In the genomic region with DNA sequence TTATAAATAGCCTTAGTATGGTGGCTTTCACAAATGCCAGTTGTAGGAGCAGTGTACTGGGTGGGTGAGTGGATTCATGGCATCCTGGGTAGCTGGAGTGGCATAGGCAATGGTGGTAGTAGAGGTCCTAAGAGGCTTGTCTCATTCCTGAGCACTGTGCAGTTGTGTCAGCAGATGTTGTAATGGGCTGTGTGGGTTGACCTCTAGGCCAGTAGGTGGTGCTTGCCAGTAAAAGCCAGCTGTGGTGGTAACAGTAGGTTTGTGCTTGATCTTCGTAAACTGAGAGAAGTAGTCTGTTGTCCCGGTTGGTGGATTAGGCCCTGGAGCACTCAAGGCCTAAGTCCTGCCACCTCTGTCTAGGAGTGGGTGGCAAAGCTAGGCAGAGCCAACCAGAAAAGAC, we compare ENCODE assay signal across 27 cellular contexts.
DNase-seq lines count a peak whose midpoint lies in the region; ATAC-seq and TF ChIP-seq lines count a peak whose summit lies in the region.
"Had no signal": no experiment of that assay in that cellular context is flagged by ENCODE, and none has a peak within 500 bp of the region (broad histone marks: within the 10 kb centered on the region; RNA-seq: fewer than 3 reads in every experiment).

No MANE protein-coding gene starts in this region.

- peaks cover 19% of the 10 kb centered on the region for H3K9me3 Mint-ChIP-seq in neural progenitor cell

- in situ Hi-C loops in SK-MEL-5 (cut with HindIII; ENCODE audit: low pct_unique_long_range_greater_than_20kb, low sequenced_read_pairs), result no loop called here

- H3K79me2 ChIP-seq in neural progenitor cell (ENCODE audit: low read depth), result no peaks in the 10 kb centered on the region

- peak; percentile 19 for DNase-seq in SK-MEL-5 (ENCODE audit: low read depth, low spot score)
- DNase-seq in fibroblast of villous mesenchyme (ENCODE audit: low read depth), result peak; percentile 85
- DNase-seq in neural progenitor cell (ENCODE audit: low spot score), result no peak
- DNase-seq in stimulated activated naive CD4-positive, alpha-beta T cell treated with Interleukin-2 at 50 U/mL for 16 hours (lab: John Stamatoyannopoulos, UW), result no peak
- DNase-seq in tibial artery, result no peak
- DNase-seq in DMS114 treated with DMSO at 0.1 percent for 48 hours (lab: John Stamatoyannopoulos, UW; ENCODE audit: unreplicated experiment), result no peak
- DNase-seq: activated B cell treated with CpG ODN at 0.5 μM for 24 hours; activated naive CD4-positive, alpha-beta T cell treated with anti-CD3 and anti-CD28 coated beads for 36 hours; anterior cingulate cortex; caudate nucleus; dorsolateral prefrontal cortex; GF-D8; H7; heart right ventricle; midbrain; NCI-H2081 treated with DMSO at 0.1 percent for 48 hours; NCI-H446; OCI-M1; ovary; right cardiac atrium; Right ventricle myocardium superior had no signal

- H2AFZ ChIP-seq in neural progenitor cell (replicated peaks), result no peak overlapping the region

- H3K9me3 ChIP-seq in neural progenitor cell (ENCODE audit: low read depth) (no peaks in the 10 kb centered on the region), tibial artery (peaks cover 0 to 7% (median 0%) of the 10 kb centered on the region in 3 donors)
- H3K9me3 ChIP-seq: ovary had no signal

- H3K27ac Mint-ChIP-seq in neural progenitor cell, result no peak overlapping the region
- H3K27ac Mint-ChIP-seq: activated B cell treated with CpG ODN at 0.5 μM for 24 hours; activated naive CD4-positive, alpha-beta T cell treated with anti-CD3 and anti-CD28 coated beads for 36 hours; IgD-negative memory B cell; natural killer cell treated with Interleukin-12 subunit alpha and Interleukin-12 subunit beta and Interleukin-15 and Interleukin-18, amount 100 ng/mL, for 72 hours; stimulated activated naive CD8-positive, alpha-beta T cell treated with anti-CD3 and anti-CD28 coated beads, Interleukin-15, Interleukin-2, amounts not matched to agents 100 ng/mL and 50 ng/mL, for 24 hours had no signal

- no peak overlapping the region for H3K9ac ChIP-seq in neural progenitor cell

- H3K4me1 ChIP-seq in neural progenitor cell, result no peaks in the 10 kb centered on the region
- H3K4me1 ChIP-seq in tibial artery, result no peaks in the 10 kb centered on the region
- H3K4me1 ChIP-seq: heart right ventricle had no signal

- intact Hi-C loops in tibial artery (cut with DNase I; ENCODE audit: low total_unique reads), result no loop called here

- H3K27me3 ChIP-seq in neural progenitor cell (no peaks in the 10 kb centered on the region), tibial artery (no peaks in the 10 kb centered on the region)
- H3K27me3 ChIP-seq: dorsolateral prefrontal cortex, heart right ventricle, ovary, tibial nerve had no signal

- H3K4me2 ChIP-seq in neural progenitor cell, result no peak overlapping the region

- H3K27ac ChIP-seq in neural progenitor cell, result no peak overlapping the region
- H3K27ac ChIP-seq in tibial artery, result no peak overlapping the region
- H3K27ac ChIP-seq: dorsolateral prefrontal cortex, heart right ventricle, ovary, tibial nerve had no signal

- H3K36me3 ChIP-seq in neural progenitor cell (no peaks in the 10 kb centered on the region), tibial artery (no peaks in the 10 kb centered on the region)
- H3K36me3 ChIP-seq: heart right ventricle, ovary, tibial nerve had no signal

- H3K4me3 Mint-ChIP-seq in neural progenitor cell, result no peak overlapping the region
- H3K4me3 Mint-ChIP-seq: activated B cell treated with CpG ODN at 0.5 μM for 24 hours; activated naive CD4-positive, alpha-beta T cell treated with anti-CD3 and anti-CD28 coated beads for 36 hours; natural killer cell treated with Interleukin-12 subunit alpha and Interleukin-12 subunit beta and Interleukin-15 and Interleukin-18, amount 100 ng/mL, for 72 hours; stimulated activated naive CD8-positive, alpha-beta T cell treated with anti-CD3 and anti-CD28 coated beads, Interleukin-15, Interleukin-2, amounts not matched to agents 100 ng/mL and 50 ng/mL, for 24 hours had no signal

- no peak for ATAC-seq in HG03045 (IDR thresholded peaks at IDR 0.05; ENCODE audit: unreplicated experiment)
- ATAC-seq: heart right ventricle; natural killer cell treated with Interleukin-12 subunit alpha and Interleukin-12 subunit beta and Interleukin-15 and Interleukin-18, amount 100 ng/mL, for 72 hours; right cardiac atrium had no signal

- no peaks in the 10 kb centered on the region for H4K20me1 ChIP-seq in neural progenitor cell (ENCODE audit: low read depth)

- H3K36me3 Mint-ChIP-seq in neural progenitor cell, result no peaks in the 10 kb centered on the region

- no peak overlapping the region for H3K4me3 ChIP-seq in fibroblast of villous mesenchyme (ENCODE audit: low read depth, low read length)
- H3K4me3 ChIP-seq in neural progenitor cell, result no peak overlapping the region
- no peak overlapping the region for H3K4me3 ChIP-seq in tibial artery
- H3K4me3 ChIP-seq: dorsolateral prefrontal cortex, heart right ventricle, ovary, tibial nerve had no signal

- no peaks in the 10 kb centered on the region for H3F3A ChIP-seq in neural progenitor cell (ENCODE audit: low read depth)

- TF ChIP-seq CTCF in GM12872 (IDR thresholded peaks at IDR 0.05; ENCODE audit: insufficient read depth, low read depth, low read length) (0 out of 3 replicates have a peak, but pooled peaks have one; percentile 8), fibroblast of villous mesenchyme (IDR thresholded peaks at IDR 0.05; ENCODE audit: insufficient read depth, low read depth, low read length) (peak; percentile 10), neural progenitor cell (IDR thresholded peaks at IDR 0.05) (peak; percentile 15), tibial artery (IDR thresholded peaks at IDR 0.05) (no peak)

- H3K4me1 Mint-ChIP-seq in neural progenitor cell, result no peaks in the 10 kb centered on the region
- H3K4me1 Mint-ChIP-seq: activated B cell treated with CpG ODN at 0.5 μM for 24 hours, IgD-negative memory B cell had no signal

- H3K27me3 Mint-ChIP-seq in neural progenitor cell (ENCODE audit: insufficient read depth, low read depth), result no peaks in the 10 kb centered on the region
- H3K27me3 Mint-ChIP-seq: IgD-negative memory B cell had no signal

Comparison
In these comparisons a context has a peak if more than half of its experiments do, and no peak if none do; other contexts are left out.
1. CTCF ChIP-seq: peak in GM12872 (single experiment), fibroblast of villous mesenchyme (single experiment) and neural progenitor cell (single experiment); none in tibial artery (0 of 2).
2. DNase-seq: peak in SK-MEL-5 (single experiment) and fibroblast of villous mesenchyme (single experiment); none in neural progenitor cell (single experiment), stimulated activated naive CD4-positive, alpha-beta T cell treated with Interleukin-2 at 50 U/mL for 16 hours (single experiment), tibial artery (0 of 2) and DMS114 treated with DMSO at 0.1 percent for 48 hours (single experiment).